8 cellular contexts compared by ENCODE assay signal in the genomic region with DNA sequence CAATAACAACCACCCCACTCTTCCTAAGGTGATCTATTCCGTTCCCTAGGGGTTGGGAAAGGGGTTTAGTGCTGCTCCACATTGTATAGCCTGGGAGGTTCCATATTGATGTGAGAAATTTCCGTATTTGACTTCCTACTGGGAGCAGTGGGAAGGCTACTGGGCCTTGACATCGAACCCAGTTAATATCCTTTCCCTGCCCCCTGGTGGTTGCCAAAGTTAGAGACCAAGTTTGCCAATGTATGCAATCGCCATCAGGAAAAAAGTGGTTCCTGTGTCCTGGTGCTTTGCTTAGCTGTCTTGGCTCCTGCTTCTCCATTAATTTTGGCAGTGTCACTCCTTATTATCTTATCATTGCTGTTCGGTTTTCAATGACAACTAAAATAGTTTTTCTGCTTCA.
DNase-seq lines count a peak whose midpoint lies in the region; ATAC-seq, FAIRE-seq and TF ChIP-seq lines count a peak whose summit lies in the region.

No MANE protein-coding gene starts in this region.

- H3K36me3 ChIP-seq in keratinocyte (ENCODE audit: control insufficient read depth in 2 of 2, extremely low read depth in 1 of 2, insufficient read depth in 2 of 2, low read length in 2 of 2): no peaks in the 10 kb centered on the region

- no peaks in the 10 kb centered on the region for H3K79me2 ChIP-seq in keratinocyte (ENCODE audit: control insufficient read depth, insufficient read depth, low read length)

- H3K4me1 ChIP-seq in keratinocyte (ENCODE audit: control insufficient read depth, extremely low read depth, insufficient read depth, low read length): peaks cover 4% of the 10 kb centered on the region

- TF ChIP-seq CTCF in keratinocyte (optimal IDR thresholded peaks at IDR 0.05 in 1 of 3, IDR thresholded peaks at IDR 0.05 in 1 of 3, conservative IDR thresholded peaks at IDR 0.05 in 1 of 3; ENCODE audit: extremely low read depth in 1 of 3, insufficient read depth in 2 of 3, low read length in 3 of 3): peak; percentile 41 to 80 (median 69)

- dilution Hi-C loops in keratinocyte (cut with MboI; ENCODE audit: extremely low pct_ligation_motif_present, low sequenced_read_pairs): no loop called here

- H3K4me2 ChIP-seq in keratinocyte (ENCODE audit: control insufficient read depth, extremely low read depth, insufficient read depth, low read depth, low read length): no peak overlapping the region

- H3K27me3 ChIP-seq in keratinocyte (ENCODE audit: control insufficient read depth, extremely low read depth, insufficient read depth, low read length): no peaks in the 10 kb centered on the region

- peak; percentile 5 for FAIRE-seq in keratinocyte (lab: Jason Lieb, UNC)

- H3K9ac ChIP-seq in keratinocyte (ENCODE audit: control insufficient read depth, extremely low read depth, insufficient read depth, low read length): no peak overlapping the region

- no peak overlapping the region for H3K27ac ChIP-seq in keratinocyte (ENCODE audit: control insufficient read depth, insufficient read depth, low read length)

- no peaks in the 10 kb centered on the region for H3K9me1 ChIP-seq in keratinocyte (ENCODE audit: control insufficient read depth, extremely low read depth, insufficient read depth, low read length)

- H4K20me1 ChIP-seq in keratinocyte (ENCODE audit: control insufficient read depth, extremely low read depth, insufficient read depth, low read length): no peaks in the 10 kb centered on the region

- H3K9me3 ChIP-seq in keratinocyte (ENCODE audit: control insufficient read depth, low read depth, low read length): no peaks in the 10 kb centered on the region

- DNase-seq in D341Med (ENCODE audit: low spot score) (peak; percentile 77), HT-29 (ENCODE audit: low spot score) (peak; percentile 35), SKM-1 (lab: John Stamatoyannopoulos, UW; ENCODE audit: unreplicated experiment) (peak; percentile 14), keratinocyte (ENCODE audit: low read depth, low spot score) (no peak), NCI-H2227 treated with DMSO at 0.1 percent for 48 hours (lab: John Stamatoyannopoulos, UW) (no peak), kidney glomerular epithelial cell (lab: John Stamatoyannopoulos, UW) (no peak)

- H3K4me3 ChIP-seq in keratinocyte (ENCODE audit: control insufficient read depth in 2 of 3, extremely low read depth in 1 of 3, insufficient read depth in 2 of 3, low read depth in 1 of 3, low read length in 3 of 3): no peak overlapping the region

- H2AFZ ChIP-seq in keratinocyte (ENCODE audit: control insufficient read depth, low read length): no peak overlapping the region

- ATAC-seq in GM19035 (IDR thresholded peaks at IDR 0.05; ENCODE audit: unreplicated experiment) (no peak), HG03342 (IDR thresholded peaks at IDR 0.05; ENCODE audit: unreplicated experiment) (no peak)

Comparison
In these comparisons a context has a peak if more than half of its experiments do, and no peak if none do; other contexts are left out.
1. DNase-seq: peak in D341Med (single experiment), HT-29 (single experiment) and SKM-1 (single experiment); none in keratinocyte (single experiment), NCI-H2227 treated with DMSO at 0.1 percent for 48 hours (single experiment) and kidney glomerular epithelial cell (single experiment).